ENCODE assay signal across 23 cellular contexts in genomic region chr16:81107506-81107905, GRCh38. TPM values are rescaled to one million over a fixed set of nuclear protein-coding genes. Genes with fewer than 3 reads are reported as not detected.
"Had no signal": no experiment of that assay in that cellular context is flagged by ENCODE, and none has a peak within 500 bp of the region (broad histone marks: within the 10 kb centered on the region; RNA-seq: fewer than 3 reads in every experiment).

No MANE protein-coding gene starts in this region.

- H3K4me1 ChIP-seq: breast epithelium, esophagus muscularis mucosa, vagina had no signal

- H3K4me1 Mint-ChIP-seq: activated B cell treated with CpG ODN at 0.5 μM for 24 hours; activated CD4-positive, alpha-beta T cell treated with anti-CD3 and anti-CD28 coated beads for 36 hours; activated naive CD8-positive, alpha-beta T cell treated with anti-CD3 and anti-CD28 coated beads, Interleukin-2, amount 10 ng/mL, durations not matched to agents 7 days and 5 days; naive B cell; stimulated activated effector memory CD8-positive, alpha-beta T cell treated with anti-CD3 and anti-CD28 coated beads, Interleukin-12 subunit alpha, Interleukin-12 subunit beta, amount 100 ng/mL, for 72 hours; stimulated activated naive CD8-positive, alpha-beta T cell treated with anti-CD3 and anti-CD28 coated beads, Interleukin-15, amount 100 ng/mL, for 72 hours had no signal

- H3K27ac Mint-ChIP-seq: activated B cell treated with CpG ODN at 0.5 μM for 24 hours; activated CD4-positive, alpha-beta T cell treated with anti-CD3 and anti-CD28 coated beads for 36 hours; activated naive CD4-positive, alpha-beta T cell treated with anti-CD3 and anti-CD28 coated beads for 36 hours; activated naive CD8-positive, alpha-beta T cell treated with anti-CD3 and anti-CD28 coated beads, Interleukin-2, amount 10 ng/mL, durations not matched to agents 7 days and 5 days; effector memory CD8-positive, alpha-beta T cell; naive B cell; stimulated activated effector memory CD8-positive, alpha-beta T cell treated with anti-CD3 and anti-CD28 coated beads, Interleukin-12 subunit alpha, Interleukin-12 subunit beta, amount 100 ng/mL, for 72 hours had no signal

- H3K9me3 Mint-ChIP-seq: activated B cell treated with CpG ODN at 0.5 μM for 24 hours; activated naive CD4-positive, alpha-beta T cell treated with anti-CD3 and anti-CD28 coated beads for 36 hours; activated naive CD8-positive, alpha-beta T cell treated with anti-CD3 and anti-CD28 coated beads, Interleukin-2, amount 10 ng/mL, durations not matched to agents 7 days and 5 days; central memory CD8-positive, alpha-beta T cell; effector memory CD8-positive, alpha-beta T cell; neural crest cell; stimulated activated effector memory CD8-positive, alpha-beta T cell treated with anti-CD3 and anti-CD28 coated beads, Interleukin-12 subunit alpha, Interleukin-12 subunit beta, amount 100 ng/mL, for 72 hours; stimulated activated naive CD8-positive, alpha-beta T cell treated with anti-CD3 and anti-CD28 coated beads, Interleukin-15, amount 100 ng/mL, for 72 hours had no signal

- H3K36me3 ChIP-seq: breast epithelium, esophagus muscularis mucosa, vagina had no signal

- H3K27me3 ChIP-seq: breast epithelium, dorsolateral prefrontal cortex, esophagus muscularis mucosa, vagina had no signal

- H3K4me3 Mint-ChIP-seq: activated B cell treated with CpG ODN at 0.5 μM for 24 hours; activated CD4-positive, alpha-beta T cell treated with anti-CD3 and anti-CD28 coated beads for 36 hours; activated naive CD4-positive, alpha-beta T cell treated with anti-CD3 and anti-CD28 coated beads for 36 hours; activated naive CD8-positive, alpha-beta T cell treated with anti-CD3 and anti-CD28 coated beads, Interleukin-2, amount 10 ng/mL, durations not matched to agents 7 days and 5 days; central memory CD8-positive, alpha-beta T cell; effector memory CD8-positive, alpha-beta T cell; neural crest cell; stimulated activated effector memory CD8-positive, alpha-beta T cell treated with anti-CD3 and anti-CD28 coated beads, Interleukin-12 subunit alpha, Interleukin-12 subunit beta, amount 100 ng/mL, for 72 hours; stimulated activated naive CD8-positive, alpha-beta T cell treated with anti-CD3 and anti-CD28 coated beads, Interleukin-15, amount 100 ng/mL, for 72 hours had no signal

- H3K4me3 ChIP-seq: breast epithelium, dorsolateral prefrontal cortex, esophagus muscularis mucosa, lung, vagina had no signal

- DNase-seq: activated B cell treated with CpG ODN at 0.5 μM for 24 hours; activated CD4-positive, alpha-beta T cell treated with anti-CD3 and anti-CD28 coated beads for 36 hours; activated CD4-positive, alpha-beta T cell treated with anti-CD3 and anti-CD28 coated beads, Interleukin-2, amount 50 U/mL, for 4 hours; activated effector memory CD4-positive, alpha-beta T cell treated with Interleukin-2 at 50 U/mL for 16 hours; activated naive CD4-positive, alpha-beta T cell treated with anti-CD3 and anti-CD28 coated beads for 36 hours; activated naive CD8-positive, alpha-beta T cell treated with anti-CD3 and anti-CD28 coated beads, Interleukin-2, amount 10 ng/mL, durations not matched to agents 7 days and 5 days; activated T-cell treated with anti-CD3 and anti-CD28 coated beads, Interleukin-2, amount 50 U/mL, for 48 hours; amniotic stem cell; dorsolateral prefrontal cortex; effector memory CD8-positive, alpha-beta T cell; naive B cell; occipital lobe; small intestine; stimulated activated CD4-positive, alpha-beta T cell treated with anti-CD3 and anti-CD28 coated beads, Interleukin-2, amount 100 ng/mL, for 24 hours; stimulated activated naive CD8-positive, alpha-beta T cell treated with anti-CD3 and anti-CD28 coated beads, Interleukin-15, amount 100 ng/mL, for 72 hours had no signal

- H3K36me3 Mint-ChIP-seq: activated naive CD8-positive, alpha-beta T cell treated with anti-CD3 and anti-CD28 coated beads, Interleukin-2, amount 10 ng/mL, durations not matched to agents 7 days and 5 days; naive B cell; stimulated activated effector memory CD8-positive, alpha-beta T cell treated with anti-CD3 and anti-CD28 coated beads, Interleukin-12 subunit alpha, Interleukin-12 subunit beta, amount 100 ng/mL, for 72 hours had no signal

- H3K9me3 ChIP-seq: breast epithelium, esophagus muscularis mucosa, vagina had no signal

- H3K27ac ChIP-seq: esophagus muscularis mucosa, vagina had no signal

RNA-seq across cellular contexts. Expression of gene C16orf46, which starts 30.5 kb away (rescaled TPM):
- total RNA-seq: endothelial cell of umbilical vein had no signal
